ENCODE assay signal across 8 cellular contexts in genomic region chr11:20112291-20113146, GRCh38. TPM values are rescaled to one million over a fixed set of nuclear protein-coding genes. Genes with fewer than 3 reads are reported as not detected.
A peak's percentile ranks its signal among the peaks of the same experiment; 100 is the strongest.
DNase-seq lines count a peak whose midpoint lies in the region; ATAC-seq and TF ChIP-seq lines count a peak whose summit lies in the region.

No MANE protein-coding gene starts in this region.

- H3K4me1 ChIP-seq in body of pancreas (peaks cover 20% of the 10 kb centered on the region), stomach (peaks cover 17 to 34% (median 24%) of the 10 kb centered on the region in 4 donors)

- ATAC-seq in body of pancreas (peak; percentile 93), HG02973 (IDR thresholded peaks at IDR 0.05; ENCODE audit: unreplicated experiment) (no peak), GM18502 (IDR thresholded peaks at IDR 0.05; ENCODE audit: poor library complexity, unreplicated experiment) (no peak)

- peaks cover 0 to 11% of the 10 kb centered on the region in 2 donors for H3K36me3 ChIP-seq in body of pancreas (replicated peaks in 1 of 2; ENCODE audit: insufficient read depth in 1 of 2, low read depth in 2 of 2)
- H3K36me3 ChIP-seq in stomach: peaks cover 0 to 63% (median 53%) of the 10 kb centered on the region in 4 donors

- H3K27me3 ChIP-seq in body of pancreas (no peaks in the 10 kb centered on the region), stomach (no peaks in the 10 kb centered on the region)

- H3K4me3 ChIP-seq in body of pancreas (no peak overlapping the region), stomach (peak overlapping the region in 1 of 4 donors; percentile 22)

- peak in 2 of 3 donors; percentile 6 to 29 for TF ChIP-seq POLR2A in body of pancreas (IDR thresholded peaks at IDR 0.05)
- no peak for TF ChIP-seq POLR2A in stomach (IDR thresholded peaks at IDR 0.05)

- TF ChIP-seq EP300 in stomach (IDR thresholded peaks at IDR 0.05): no peak

- H3K9me3 ChIP-seq in body of pancreas: no peaks in the 10 kb centered on the region
- no peaks in the 10 kb centered on the region for H3K9me3 ChIP-seq in stomach

- TF ChIP-seq CTCF in body of pancreas (IDR thresholded peaks at IDR 0.05) (no peak), stomach (IDR thresholded peaks at IDR 0.05) (no peak)

- WGBS in body of pancreas, 2 donors: 46 to 51% methylated on average over 13 of the region's 15 CpGs
- 32 to 49% (median 42%) methylated on average over 10 to 15 of the region's 15 CpGs for WGBS in stomach, 5 donors

- H3K27ac ChIP-seq in body of pancreas: peak overlapping the region; percentile 75 to 80 (median 78)
- H3K27ac ChIP-seq in stomach: peak overlapping the region; percentile 52 to 84 (median 84)

- intact Hi-C loops in body of pancreas (cut with DNase I) (no loop called here), stomach (cut with DNase I; ENCODE audit: low total_unique reads) (no loop called here)

- peak; percentile 5 to 90 (median 61) for DNase-seq in C1 segment of cervical spinal cord (lab: John Stamatoyannopoulos, UW)
- peak; percentile 58 for DNase-seq in MV-4-11 (lab: John Stamatoyannopoulos, UW)
- peak; percentile 73 to 90 (median 86) for DNase-seq in body of pancreas
- DNase-seq in inferior parietal cortex (ENCODE audit: extremely low spot score): peak; percentile 69
- peak; percentile 79 for DNase-seq in stomach
- DNase-seq in NCI-H128 (lab: John Stamatoyannopoulos, UW; ENCODE audit: unreplicated experiment): no peak

RNA-seq across cellular contexts. Expression of gene DBX1, which starts 47.8 kb away (rescaled TPM):
- not detected for total RNA-seq in body of pancreas
- total RNA-seq in stomach: not detected
- not detected for polyA plus RNA-seq in stomach

Comparison
In these comparisons a context has a peak if more than half of its experiments do, and no peak if none do; other contexts are left out.
1. POLR2A ChIP-seq: peak in body of pancreas (2 of 3); none in stomach (0 of 4).